Comparison of ENCODE assay signal across 6 cellular contexts in genomic region chr7:134698481-134698880, GRCh38.
"Had no signal": no experiment of that assay in that cellular context is flagged by ENCODE, and none has a peak within 500 bp of the region (broad histone marks: within the 10 kb centered on the region; RNA-seq: fewer than 3 reads in every experiment).

No MANE protein-coding gene starts in this region.

- H3K9ac ChIP-seq: GM23248 had no signal

- H3K4me3 Mint-ChIP-seq: H9 had no signal

- ATAC-seq: K562 had no signal

- H3K9me3 Mint-ChIP-seq: H9 had no signal

- DNase-seq: GM23248, H9, HCEC 1CT, IMR-90, KG1 had no signal

- H3K4me3 ChIP-seq: GM23248, K562 had no signal

- H3K27ac ChIP-seq: GM23248 had no signal

- H3K27ac Mint-ChIP-seq: H9 had no signal
